In the genomic region with DNA sequence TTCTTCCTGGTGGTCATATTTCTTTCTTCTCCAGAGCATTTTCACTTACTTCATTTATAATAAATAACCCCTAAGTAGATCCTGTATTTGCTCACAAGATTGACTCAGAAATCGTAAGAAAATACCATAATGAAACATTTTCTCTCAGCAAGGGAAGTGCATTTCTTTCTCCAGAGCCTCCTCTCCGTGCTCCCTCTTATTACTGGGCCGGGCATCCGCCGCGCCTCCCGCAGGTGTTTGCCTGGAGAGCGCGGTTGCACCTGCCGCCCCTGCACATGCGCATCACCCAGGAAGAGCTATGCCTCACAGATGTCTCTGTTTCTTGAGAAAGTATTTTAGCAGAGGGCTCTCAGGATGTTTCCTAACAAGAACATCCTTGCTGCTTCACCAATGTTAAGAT, we compare ENCODE assay signal across 18 cellular contexts.
"Had no signal": no experiment of that assay in that cellular context is flagged by ENCODE, and none has a peak within 500 bp of the region (broad histone marks: within the 10 kb centered on the region; RNA-seq: fewer than 3 reads in every experiment).

No MANE protein-coding gene starts in this region.

- H3K36me3 ChIP-seq: esophagus squamous epithelium had no signal

- ATAC-seq: activated CD8-positive, alpha-beta T cell treated with anti-CD3 and anti-CD28 coated beads for 36 hours; activated naive CD8-positive, alpha-beta T cell treated with anti-CD3 and anti-CD28 coated beads, Interleukin-2, amount 50 U/mL, for 24 hours; activated T-helper 17 cell treated with anti-CD3 and anti-CD28 coated beads, Interleukin-2, amount 50 U/mL, for 72 hours; effector memory CD8-positive, alpha-beta T cell; left cardiac atrium; stimulated activated naive B cell treated with anti-CD40 and anti-IgM and Interleukin-4, amounts not matched to agents 10 μg/mL and 1 μg/mL and 100 μg/mL, for 72 hours had no signal

- H3K4me1 ChIP-seq: esophagus squamous epithelium had no signal

- H3K27me3 Mint-ChIP-seq: activated CD8-positive, alpha-beta T cell treated with anti-CD3 and anti-CD28 coated beads for 36 hours; activated naive CD8-positive, alpha-beta T cell treated with anti-CD3 and anti-CD28 coated beads, Interleukin-2, amount 50 U/mL, for 24 hours; activated T-helper 17 cell treated with anti-CD3 and anti-CD28 coated beads, Interleukin-2, amount 50 U/mL, for 72 hours; effector memory CD8-positive, alpha-beta T cell; stimulated activated naive B cell treated with anti-CD40 and anti-IgM and Interleukin-4, amounts not matched to agents 10 μg/mL and 1 μg/mL and 100 μg/mL, for 72 hours had no signal

- H3K4me3 ChIP-seq: esophagus squamous epithelium had no signal

- H3K9me3 ChIP-seq: esophagus squamous epithelium had no signal

- H3K27ac ChIP-seq: esophagus squamous epithelium had no signal

- H3K4me1 Mint-ChIP-seq: activated naive CD8-positive, alpha-beta T cell treated with anti-CD3 and anti-CD28 coated beads, Interleukin-2, amount 50 U/mL, for 24 hours; activated T-helper 17 cell treated with anti-CD3 and anti-CD28 coated beads, Interleukin-2, amount 50 U/mL, for 72 hours; brain; immature natural killer cell; nephron; stimulated activated naive B cell treated with anti-CD40 and anti-IgM and Interleukin-4, amounts not matched to agents 10 μg/mL and 1 μg/mL and 100 μg/mL, for 72 hours had no signal

- H3K36me3 Mint-ChIP-seq: brain; immature natural killer cell; stimulated activated naive B cell treated with anti-CD40 and anti-IgM and Interleukin-4, amounts not matched to agents 10 μg/mL and 1 μg/mL and 100 μg/mL, for 72 hours had no signal

- H3K9me3 Mint-ChIP-seq: activated CD8-positive, alpha-beta T cell treated with anti-CD3 and anti-CD28 coated beads for 36 hours; activated naive CD8-positive, alpha-beta T cell treated with anti-CD3 and anti-CD28 coated beads, Interleukin-2, amount 50 U/mL, for 24 hours; activated T-helper 17 cell treated with anti-CD3 and anti-CD28 coated beads, Interleukin-2, amount 50 U/mL, for 72 hours; immature natural killer cell; T-helper 2 cell treated with Interferon-gamma antibody and Interleukin-4, amounts not matched to agents 5 μg/mL and 100 μg/mL, for 36 hours had no signal

- DNase-seq: activated CD4-positive, alpha-beta T cell treated with anti-CD3 and anti-CD28 coated beads for 48 hours; activated CD4-positive, CD25-positive, alpha-beta regulatory T cell; activated CD8-positive, alpha-beta T cell treated with anti-CD3 and anti-CD28 coated beads for 36 hours; activated naive CD4-positive, alpha-beta T cell treated with anti-CD3 and anti-CD28 coated beads for 36 hours; activated naive CD8-positive, alpha-beta T cell treated with anti-CD3 and anti-CD28 coated beads, Interleukin-2, amount 50 U/mL, for 24 hours; activated T-cell treated with anti-CD3 and anti-CD28 coated beads, Interleukin-2, amount 50 U/mL, for 1 hour; anterior cingulate cortex; caudate nucleus; effector memory CD8-positive, alpha-beta T cell; esophagus squamous epithelium; immature natural killer cell; left cardiac atrium; mesendoderm; stimulated activated naive B cell treated with anti-CD40 and anti-IgM and Interleukin-4, amounts not matched to agents 10 μg/mL and 1 μg/mL and 100 μg/mL, for 72 hours had no signal

- H3K4me3 Mint-ChIP-seq: activated CD8-positive, alpha-beta T cell treated with anti-CD3 and anti-CD28 coated beads for 36 hours; activated naive CD4-positive, alpha-beta T cell treated with anti-CD3 and anti-CD28 coated beads for 36 hours; activated naive CD8-positive, alpha-beta T cell treated with anti-CD3 and anti-CD28 coated beads, Interleukin-2, amount 50 U/mL, for 24 hours; activated T-helper 17 cell treated with anti-CD3 and anti-CD28 coated beads, Interleukin-2, amount 50 U/mL, for 72 hours; brain; effector memory CD8-positive, alpha-beta T cell; immature natural killer cell; nephron; stimulated activated naive B cell treated with anti-CD40 and anti-IgM and Interleukin-4, amounts not matched to agents 10 μg/mL and 1 μg/mL and 100 μg/mL, for 72 hours; T-helper 2 cell treated with Interferon-gamma antibody and Interleukin-4, amounts not matched to agents 5 μg/mL and 100 μg/mL, for 36 hours had no signal

- H3K27ac Mint-ChIP-seq: activated CD8-positive, alpha-beta T cell treated with anti-CD3 and anti-CD28 coated beads for 36 hours; activated naive CD4-positive, alpha-beta T cell treated with anti-CD3 and anti-CD28 coated beads for 36 hours; activated naive CD8-positive, alpha-beta T cell treated with anti-CD3 and anti-CD28 coated beads, Interleukin-2, amount 50 U/mL, for 24 hours; activated T-helper 17 cell treated with anti-CD3 and anti-CD28 coated beads, Interleukin-2, amount 50 U/mL, for 72 hours; brain; effector memory CD8-positive, alpha-beta T cell; immature natural killer cell; stimulated activated naive B cell treated with anti-CD40 and anti-IgM and Interleukin-4, amounts not matched to agents 10 μg/mL and 1 μg/mL and 100 μg/mL, for 72 hours; T-helper 2 cell treated with Interferon-gamma antibody and Interleukin-4, amounts not matched to agents 5 μg/mL and 100 μg/mL, for 36 hours had no signal
